In the genomic region with DNA sequence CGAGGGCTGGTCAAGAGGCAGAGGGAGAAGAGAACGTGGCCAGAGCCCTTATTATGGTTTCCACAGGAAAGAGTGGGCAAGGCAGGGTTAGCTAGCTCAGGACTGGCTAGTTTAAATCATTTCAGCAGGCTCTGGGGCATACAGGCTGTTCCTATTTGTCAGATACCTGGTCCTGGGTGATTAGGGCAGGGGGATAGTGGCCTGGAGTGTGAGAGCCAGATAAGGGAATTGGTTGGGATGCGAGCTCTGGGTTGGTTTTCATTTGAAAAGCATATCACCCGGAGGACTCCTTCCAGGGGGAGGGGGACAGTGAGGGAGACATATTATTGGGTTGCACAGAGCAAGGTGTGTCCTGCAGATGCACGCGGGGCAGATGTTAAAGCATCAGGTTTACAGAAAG, we compare ENCODE assay signal across 22 cellular contexts.
"Had no signal": no experiment of that assay in that cellular context is flagged by ENCODE, and none has a peak within 500 bp of the region (broad histone marks: within the 10 kb centered on the region; RNA-seq: fewer than 3 reads in every experiment).

No MANE protein-coding gene starts in this region.

- ATAC-seq: mucosa of descending colon; naive thymus-derived CD4-positive, alpha-beta T cell; natural killer cell treated with Interleukin-12 subunit alpha and Interleukin-12 subunit beta and Interleukin-15 and Interleukin-18, amount 100 ng/mL, for 72 hours; pancreas; right cardiac atrium; sciatic nerve; stimulated activated naive B cell treated with anti-CD40 and anti-IgM and Interleukin-4, amounts not matched to agents 10 μg/mL and 1 μg/mL and 100 μg/mL, for 72 hours; stimulated activated naive CD8-positive, alpha-beta T cell treated with anti-CD3 and anti-CD28 coated beads, Interleukin-15, Interleukin-2, amounts not matched to agents 100 U/mL and 50 U/mL, for 24 hours; upper lobe of right lung had no signal

- DNase-seq: hypothalamus; islet precursor cell; left ventricle myocardium inferior; midbrain; mucosa of descending colon; naive thymus-derived CD4-positive, alpha-beta T cell; pancreas; posterior cingulate gyrus; retina; right cardiac atrium; stimulated activated CD4-positive, alpha-beta T cell treated with anti-CD3 and anti-CD28 coated beads, Interleukin-12 subunit alpha, Interleukin-12 subunit beta, amount 100 ng/mL, for 4 hours; stimulated activated CD4-positive, alpha-beta T cell treated with anti-CD3 and anti-CD28 coated beads, Interleukin-15, amount 100 ng/mL, for 24 hours; stimulated activated CD4-positive, alpha-beta T cell treated with anti-CD3 and anti-CD28 coated beads, Interleukin-2, amount 100 ng/mL, for 24 hours; stimulated activated CD4-positive, alpha-beta T cell treated with anti-CD3 and anti-CD28 coated beads, Interleukin-4, amount 100 ng/mL, for 1 hour; stimulated activated naive B cell treated with anti-CD40 and anti-IgM and Interleukin-4, amounts not matched to agents 10 μg/mL and 1 μg/mL and 100 μg/mL, for 72 hours; stimulated activated naive CD8-positive, alpha-beta T cell treated with anti-CD3 and anti-CD28 coated beads, Interleukin-15, Interleukin-2, amounts not matched to agents 100 U/mL and 50 U/mL, for 24 hours; stomach; tibial artery; trophoblast cell; upper lobe of right lung had no signal
